29 cellular contexts compared by ENCODE assay signal in genomic region chr17:8333281-8333680, GRCh38. TPM values are rescaled to one million over a fixed set of nuclear protein-coding genes. Genes with fewer than 3 reads are reported as not detected.
"Had no signal": no experiment of that assay in that cellular context is flagged by ENCODE, and none has a peak within 500 bp of the region (broad histone marks: within the 10 kb centered on the region; RNA-seq: fewer than 3 reads in every experiment).

No MANE protein-coding gene starts in this region.

- H3K9me3 Mint-ChIP-seq: endodermal cell; naive thymus-derived CD8-positive, alpha-beta T cell; stimulated activated naive B cell treated with anti-CD40 and anti-IgM and Interleukin-4, amounts not matched to agents 10 μg/mL and 1 μg/mL and 100 μg/mL, for 72 hours; stimulated activated naive CD8-positive, alpha-beta T cell treated with anti-CD3 and anti-CD28 coated beads, Interleukin-15, amount 100 ng/mL, for 72 hours had no signal

- DNase-seq: effector CD4-positive, alpha-beta T cell; erythroblast; immature natural killer cell; naive thymus-derived CD8-positive, alpha-beta T cell; psoas muscle; stimulated activated CD4-positive, alpha-beta T cell treated with anti-CD3 and anti-CD28 coated beads, Interleukin-2, amount 100 ng/mL, for 24 hours; stimulated activated CD4-positive, alpha-beta T cell treated with anti-CD3 and anti-CD28 coated beads, Interleukin-4, amount 100 ng/mL, for 4 hours; stimulated activated naive B cell treated with anti-CD40 and anti-IgM and Interleukin-4, amounts not matched to agents 10 μg/mL and 1 μg/mL and 100 μg/mL, for 72 hours; stimulated activated naive CD8-positive, alpha-beta T cell treated with anti-CD3 and anti-CD28 coated beads, Interleukin-15, amount 100 ng/mL, for 72 hours; testis; upper lobe of right lung had no signal

- ATAC-seq: naive thymus-derived CD8-positive, alpha-beta T cell; sciatic nerve; stimulated activated naive B cell treated with anti-CD40 and anti-IgM and Interleukin-4, amounts not matched to agents 10 μg/mL and 1 μg/mL and 100 μg/mL, for 72 hours; stimulated activated naive CD8-positive, alpha-beta T cell treated with anti-CD3 and anti-CD28 coated beads, Interleukin-15, amount 100 ng/mL, for 72 hours had no signal

- H3K4me3 ChIP-seq: coronary artery, psoas muscle, skin epidermis, testis, tibial nerve, upper lobe of right lung, vagina had no signal

- H3K4me1 ChIP-seq: psoas muscle, testis, tibial nerve, upper lobe of right lung, vagina had no signal

- H3K36me3 Mint-ChIP-seq: immature natural killer cell; stimulated activated naive B cell treated with anti-CD40 and anti-IgM and Interleukin-4, amounts not matched to agents 10 μg/mL and 1 μg/mL and 100 μg/mL, for 72 hours had no signal

- H3K36me3 ChIP-seq: neutrophil, tibial nerve, upper lobe of right lung, vagina had no signal

- H3K27me3 ChIP-seq: testis, tibial nerve, upper lobe of right lung, vagina had no signal

- H3K27ac Mint-ChIP-seq: endodermal cell; immature natural killer cell; naive thymus-derived CD8-positive, alpha-beta T cell; stimulated activated naive B cell treated with anti-CD40 and anti-IgM and Interleukin-4, amounts not matched to agents 10 μg/mL and 1 μg/mL and 100 μg/mL, for 72 hours; stimulated activated naive CD8-positive, alpha-beta T cell treated with anti-CD3 and anti-CD28 coated beads, Interleukin-15, amount 100 ng/mL, for 72 hours had no signal

- H3K4me3 Mint-ChIP-seq: endodermal cell; immature natural killer cell; naive thymus-derived CD8-positive, alpha-beta T cell; stimulated activated naive B cell treated with anti-CD40 and anti-IgM and Interleukin-4, amounts not matched to agents 10 μg/mL and 1 μg/mL and 100 μg/mL, for 72 hours; stimulated activated naive CD8-positive, alpha-beta T cell treated with anti-CD3 and anti-CD28 coated beads, Interleukin-15, amount 100 ng/mL, for 72 hours had no signal

- H3K27ac ChIP-seq: coronary artery, neutrophil, psoas muscle, skin epidermis, testis, tibial nerve, upper lobe of right lung, vagina had no signal

- H3K9me3 ChIP-seq: neutrophil, psoas muscle, testis, tibial nerve, upper lobe of right lung, vagina had no signal

RNA-seq across cellular contexts. Expression of gene ODF4, which starts 6.4 kb away (rescaled TPM):
- total RNA-seq: dermis microvascular lymphatic vessel endothelial cell; endodermal cell; endothelial cell of umbilical vein; fibroblast of lung; frontal cortex; glomerular endothelial cell; liver; lung microvascular endothelial cell; naive thymus-derived CD8-positive, alpha-beta T cell; osteoblast; psoas muscle; sciatic nerve; subcutaneous adipose tissue; tibial nerve; upper lobe of right lung; vagina had no signal
- polyA plus RNA-seq: endothelial cell of umbilical vein; fibroblast of lung; immature natural killer cell; keratinocyte; liver; naive thymus-derived CD8-positive, alpha-beta T cell; neural cell; psoas muscle had no signal

RNA-seq across cellular contexts. Expression of gene ARHGEF15, which starts 23.2 kb away (rescaled TPM):
- total RNA-seq: fibroblast of lung; naive thymus-derived CD8-positive, alpha-beta T cell; osteoblast had no signal
- polyA plus RNA-seq: fibroblast of lung; immature natural killer cell; keratinocyte; naive thymus-derived CD8-positive, alpha-beta T cell had no signal
